ENCODE assay signal across 18 cellular contexts in the genomic region with DNA sequence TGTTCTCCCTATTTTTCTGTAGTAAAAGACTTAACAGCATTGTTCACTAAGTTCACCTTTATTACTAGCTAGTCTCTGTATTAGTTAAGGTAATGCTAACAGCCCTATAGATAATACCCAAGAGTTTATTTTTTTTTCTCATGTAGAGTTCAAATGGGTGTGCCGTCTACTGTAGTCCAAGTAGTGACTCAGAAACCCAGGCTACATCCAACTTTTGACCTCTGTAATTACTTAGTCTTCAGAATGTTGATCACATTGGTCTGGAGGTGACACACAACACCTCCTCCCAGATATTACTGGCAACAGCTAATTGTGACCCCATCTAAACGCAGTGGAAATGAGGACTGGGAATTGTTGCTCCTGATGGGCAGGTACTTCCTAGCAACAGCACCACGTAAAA. TPM values are rescaled to one million over a fixed set of nuclear protein-coding genes. Genes with fewer than 3 reads are reported as not detected.
DNase-seq lines count a peak whose midpoint lies in the region; ATAC-seq and TF ChIP-seq lines count a peak whose summit lies in the region.
"Had no signal": no experiment of that assay in that cellular context is flagged by ENCODE, and none has a peak within 500 bp of the region (broad histone marks: within the 10 kb centered on the region; RNA-seq: fewer than 3 reads in every experiment).

No MANE protein-coding gene starts in this region.

- TF ChIP-seq CTCF in cardiac fibroblast (IDR thresholded peaks at IDR 0.05; ENCODE audit: low read depth, low read length) (no peak), mucosa of descending colon (IDR thresholded peaks at IDR 0.05) (no peak)

- H3K36me3 ChIP-seq in mucosa of descending colon (ENCODE audit: low read depth): peaks cover 4% of the 10 kb centered on the region
- H3K36me3 ChIP-seq: ovary had no signal

- H3K4me3 ChIP-seq in cardiac fibroblast (replicated peaks in 1 of 2; ENCODE audit: low read depth in 2 of 2, low read length in 2 of 2) (no peak overlapping the region), mucosa of descending colon (no peak overlapping the region)
- H3K4me3 ChIP-seq: BLaER1, dorsolateral prefrontal cortex, ovary had no signal

- DNase-seq in AG08395 (ENCODE audit: low spot score) (peak; percentile 13), HCEC 1CT (peak; percentile 33), cardiac fibroblast (ENCODE audit: low read depth in 2 of 2) (peak; percentile 12 to 40), mucosa of descending colon (no peak), AG08396 (ENCODE audit: low spot score) (no peak), NCI-H1105 (lab: John Stamatoyannopoulos, UW) (no peak)
- DNase-seq: activated CD4-positive, CD25-positive, alpha-beta regulatory T cell treated with anti-CD3 and anti-CD28 coated beads, Interleukin-2, amount 50 U/mL, for 72 hours; amygdala; dorsolateral prefrontal cortex; immature natural killer cell; Kasumi-1; NCI-H187; NCI-H524 treated with DMSO at 0.1 percent for 48 hours; ovary; substantia nigra had no signal

- intact Hi-C loops in mucosa of descending colon (cut with DNase I, micrococcal nuclease): no loop called here

- no peaks in the 10 kb centered on the region for H3K9me3 ChIP-seq in mucosa of descending colon
- H3K9me3 ChIP-seq: BLaER1, ovary had no signal

- ATAC-seq in mucosa of descending colon (peak; percentile 94), GM19351 (IDR thresholded peaks at IDR 0.05; ENCODE audit: unreplicated experiment) (no peak), GM19395 (IDR thresholded peaks at IDR 0.05; ENCODE audit: unreplicated experiment) (no peak)

- peaks cover 22% of the 10 kb centered on the region for H3K4me1 ChIP-seq in mucosa of descending colon (ENCODE audit: low read depth)
- H3K4me1 ChIP-seq: BLaER1 had no signal

RNA-seq across cellular contexts. Expression of a gene that starts 7.7 kb away (rescaled TPM):
- total RNA-seq in mucosa of descending colon: 10 to 100 TPM; 28.1 to 32.4 (median 31.7) TPM

RNA-seq across cellular contexts. Expression of a gene that starts 26.2 kb away (rescaled TPM):
- 100 to 1,000 TPM; 195 to 255 (median 238) TPM for total RNA-seq in mucosa of descending colon

RNA-seq across cellular contexts. Expression of a gene that starts 38.6 kb away (rescaled TPM):
- 100 to 1,000 TPM; 162 to 219 (median 172) TPM for total RNA-seq in mucosa of descending colon

RNA-seq across cellular contexts. Expression of a gene that starts 39.1 kb away (rescaled TPM):
- total RNA-seq in mucosa of descending colon: 100 to 1,000 TPM in 1 of 3 donors, 10 to 100 TPM in 2; 79.0 to 106 (median 84.8) TPM

RNA-seq across cellular contexts. Expression of a gene that starts 54.8 kb away (rescaled TPM):
- 10 to 100 TPM; 17.6 to 26.9 (median 26.4) TPM for total RNA-seq in mucosa of descending colon

Comparison
In these comparisons a context has a peak if more than half of its experiments do, and no peak if none do; other contexts are left out.
1. DNase-seq: peak in AG08395 (single experiment), HCEC 1CT (single experiment) and cardiac fibroblast (2 of 2); none in mucosa of descending colon (0 of 3), AG08396 (single experiment) and NCI-H1105 (single experiment).